In the genomic region with DNA sequence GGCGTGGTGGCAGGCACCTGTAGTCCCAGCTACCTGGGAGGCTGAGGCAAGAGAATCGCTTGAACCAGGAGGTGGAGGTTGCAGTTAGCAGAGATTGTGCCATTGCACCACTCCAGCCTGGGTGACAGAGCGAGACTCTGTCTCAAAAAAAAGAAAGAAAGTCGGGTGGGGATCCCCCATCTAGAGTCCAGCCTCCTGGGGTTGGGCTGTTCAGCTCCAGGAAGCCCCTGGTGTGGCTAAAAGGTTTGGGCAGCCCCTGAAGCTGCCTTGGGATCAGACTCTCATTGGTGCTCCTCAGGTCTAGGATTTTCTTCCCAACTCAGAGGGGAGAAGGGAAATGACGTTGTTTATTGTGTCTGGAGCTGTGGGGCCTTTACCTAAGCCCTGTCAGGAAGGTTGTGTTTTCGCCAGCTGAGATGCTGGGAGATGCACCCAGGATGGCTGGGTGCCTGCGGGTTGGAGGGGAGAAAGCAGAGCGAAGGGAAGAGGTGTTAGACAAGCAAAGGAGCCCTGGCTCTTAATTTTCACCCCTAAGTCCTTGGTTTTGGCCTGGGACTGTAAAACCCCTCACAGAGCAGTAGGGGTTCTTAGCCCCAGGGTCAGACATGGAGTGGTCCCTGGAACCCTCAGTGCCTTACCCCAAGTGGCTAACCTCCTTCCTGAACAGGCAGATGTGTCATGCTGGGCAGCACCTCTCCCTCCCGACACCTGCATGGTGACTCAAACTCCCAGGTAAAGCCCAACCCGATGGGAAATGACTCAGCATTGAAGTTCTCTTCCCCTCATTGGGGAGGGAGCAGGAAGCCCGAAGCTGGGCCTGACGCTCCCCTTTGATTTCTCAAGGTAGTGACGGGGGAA, we compare ENCODE assay signal across 1 cellular context.
A peak's percentile ranks its signal among the peaks of the same experiment; 100 is the strongest.
TF ChIP-seq lines count a peak whose summit lies in the region.

No MANE protein-coding gene starts in this region.

TF ChIP-seq in K562, 482 proteins besides CTCF, POLR2A, EP300 and RAD21 (continued from another document and continues in another):
- TF ChIP-seq, protein P1, sequence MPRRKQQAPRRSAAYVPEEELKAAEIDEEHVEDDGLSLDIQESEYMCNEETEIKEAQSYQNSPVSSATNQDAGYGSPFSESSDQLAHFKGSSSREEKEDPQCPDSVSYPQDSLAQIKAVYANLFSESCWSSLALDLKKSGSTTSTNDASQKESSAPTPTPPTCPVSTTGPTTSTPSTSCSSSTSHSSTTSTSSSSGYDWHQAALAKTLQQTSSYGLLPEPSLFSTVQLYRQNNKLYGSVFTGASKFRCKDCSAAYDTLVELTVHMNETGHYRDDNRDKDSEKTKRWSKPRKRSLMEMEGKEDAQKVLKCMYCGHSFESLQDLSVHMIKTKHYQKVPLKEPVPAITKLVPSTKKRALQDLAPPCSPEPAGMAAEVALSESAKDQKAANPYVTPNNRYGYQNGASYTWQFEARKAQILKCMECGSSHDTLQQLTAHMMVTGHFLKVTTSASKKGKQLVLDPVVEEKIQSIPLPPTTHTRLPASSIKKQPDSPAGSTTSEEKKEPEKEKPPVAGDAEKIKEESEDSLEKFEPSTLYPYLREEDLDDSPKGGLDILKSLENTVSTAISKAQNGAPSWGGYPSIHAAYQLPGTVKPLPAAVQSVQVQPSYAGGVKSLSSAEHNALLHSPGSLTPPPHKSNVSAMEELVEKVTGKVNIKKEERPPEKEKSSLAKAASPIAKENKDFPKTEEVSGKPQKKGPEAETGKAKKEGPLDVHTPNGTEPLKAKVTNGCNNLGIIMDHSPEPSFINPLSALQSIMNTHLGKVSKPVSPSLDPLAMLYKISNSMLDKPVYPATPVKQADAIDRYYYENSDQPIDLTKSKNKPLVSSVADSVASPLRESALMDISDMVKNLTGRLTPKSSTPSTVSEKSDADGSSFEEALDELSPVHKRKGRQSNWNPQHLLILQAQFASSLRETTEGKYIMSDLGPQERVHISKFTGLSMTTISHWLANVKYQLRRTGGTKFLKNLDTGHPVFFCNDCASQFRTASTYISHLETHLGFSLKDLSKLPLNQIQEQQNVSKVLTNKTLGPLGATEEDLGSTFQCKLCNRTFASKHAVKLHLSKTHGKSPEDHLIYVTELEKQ (CRISPR knock-in tag; IDR thresholded peaks at IDR 0.05): no peak
- TF ChIP-seq ZNF224 (CRISPR knock-in tag; IDR thresholded peaks at IDR 0.05) (0 out of 2 replicates have a peak, but pooled peaks have one; percentile 20), L3MBTL2 (IDR thresholded peaks at IDR 0.05) (peak; percentile 38; the same call in 1 of the 2 replicates), ZNF75A (CRISPR knock-in tag; IDR thresholded peaks at IDR 0.05) (no peak), CBFB (CRISPR knock-in tag; IDR thresholded peaks at IDR 0.05) (no peak), JUND (IDR thresholded peaks at IDR 0.05; ENCODE audit: borderline replicate concordance, low read depth, low read length) (peak; percentile 89), JUND (tag; IDR thresholded peaks at IDR 0.05; ENCODE audit: borderline replicate concordance, low read depth, low read length) (peak; percentile 87; the same call in 2 of the 3 replicates), CREM (IDR thresholded peaks at IDR 0.05; ENCODE audit: low read depth) (0 out of 2 replicates have a peak, but pooled peaks have one; percentile 18), ZFX (CRISPR knock-in tag; IDR thresholded peaks at IDR 0.05) (peak; percentile 55; the same call in 1 of the 2 replicates), RCOR1 (IDR thresholded peaks at IDR 0.05; ENCODE audit: borderline replicate concordance in 1 of 2, low read depth in 2 of 2, low read length in 2 of 2) (peak in 1 of 2 experiments; percentile 63; a peak in 1 of 4 replicates), ZBTB7A (IDR thresholded peaks at IDR 0.05; ENCODE audit: borderline replicate concordance, control insufficient read depth, low read depth, low read length) (peak; percentile 40; the same call in 1 of the 2 replicates), MAZ (CRISPR knock-in tag; conservative IDR thresholded peaks at IDR 0.05 in 1 of 2, IDR thresholded peaks at IDR 0.05 in 1 of 2) (peak in 1 of 2 experiments; percentile 61; a peak in 1 of 4 replicates), CBFA2T3 (IDR thresholded peaks at IDR 0.05) (peak; percentile 31), KAT8 (IDR thresholded peaks at IDR 0.05; ENCODE audit: low read depth) (no peak), SMARCE1 (IDR thresholded peaks at IDR 0.05) (peak; percentile 77), TAL1 (IDR thresholded peaks at IDR 0.05) (0 out of 2 replicates have a peak, but pooled peaks have one; percentile 5), HDAC2 (IDR thresholded peaks at IDR 0.05) (peak; percentile 61; the same call in 1 of the 2 replicates), KLF16 (IDR thresholded peaks at IDR 0.05) (no peak), ETV5 (CRISPR knock-in tag; IDR thresholded peaks at IDR 0.05; ENCODE audit: low read depth) (no peak), FOXJ2 (tag; IDR thresholded peaks at IDR 0.05) (no peak), ZNF175 (CRISPR knock-in tag; IDR thresholded peaks at IDR 0.05; ENCODE audit: low read depth) (no peak), C11orf30 (IDR thresholded peaks at IDR 0.05; ENCODE audit: low read depth) (peak; percentile 93), ZNF316 (IDR thresholded peaks at IDR 0.05) (peak; percentile 93), MIER1 (IDR thresholded peaks at IDR 0.05; ENCODE audit: low read depth) (no peak), NR2C1 (IDR thresholded peaks at IDR 0.05) (no peak), NR2C1 (tag; IDR thresholded peaks at IDR 0.05) (no peak), ZNF232 (CRISPR knock-in tag; IDR thresholded peaks at IDR 0.05) (no peak), HDAC1 (IDR thresholded peaks at IDR 0.05) (peak in 1 of 2 experiments; percentile 61; a peak in 1 of 4 replicates), NFE2L1 (tag; IDR thresholded peaks at IDR 0.05; ENCODE audit: borderline replicate concordance, low read depth) (peak; percentile 23; the same call in 1 of the 2 replicates), NFE2 (IDR thresholded peaks at IDR 0.05; ENCODE audit: low read depth) (peak; percentile 98), MAFF (IDR thresholded peaks at IDR 0.05; ENCODE audit: low read length) (peak; percentile 76), EGR1 (conservative IDR thresholded peaks at IDR 0.05) (no peak), RBFOX2 (IDR thresholded peaks at IDR 0.05; ENCODE audit: low read depth, low read length) (0 out of 2 replicates have a peak, but pooled peaks have one; percentile 30), MCM3 (IDR thresholded peaks at IDR 0.05) (no peak), HDGF (IDR thresholded peaks at IDR 0.05) (0 out of 2 replicates have a peak, but pooled peaks have one; percentile 25), MAFK (IDR thresholded peaks at IDR 0.05; ENCODE audit: low read length) (peak; percentile 81), SMARCC2 (IDR thresholded peaks at IDR 0.05; ENCODE audit: low read depth) (peak; percentile 82; the same call in 1 of the 2 replicates), GATAD2A (IDR thresholded peaks at IDR 0.05) (peak; percentile 58; the same call in 1 of the 2 replicates)
- TF ChIP-seq, protein P2, sequence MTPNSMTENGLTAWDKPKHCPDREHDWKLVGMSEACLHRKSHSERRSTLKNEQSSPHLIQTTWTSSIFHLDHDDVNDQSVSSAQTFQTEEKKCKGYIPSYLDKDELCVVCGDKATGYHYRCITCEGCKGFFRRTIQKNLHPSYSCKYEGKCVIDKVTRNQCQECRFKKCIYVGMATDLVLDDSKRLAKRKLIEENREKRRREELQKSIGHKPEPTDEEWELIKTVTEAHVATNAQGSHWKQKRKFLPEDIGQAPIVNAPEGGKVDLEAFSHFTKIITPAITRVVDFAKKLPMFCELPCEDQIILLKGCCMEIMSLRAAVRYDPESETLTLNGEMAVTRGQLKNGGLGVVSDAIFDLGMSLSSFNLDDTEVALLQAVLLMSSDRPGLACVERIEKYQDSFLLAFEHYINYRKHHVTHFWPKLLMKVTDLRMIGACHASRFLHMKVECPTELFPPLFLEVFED (CRISPR knock-in tag; conservative IDR thresholded peaks at IDR 0.05): no peak
- TF ChIP-seq, protein P3, sequence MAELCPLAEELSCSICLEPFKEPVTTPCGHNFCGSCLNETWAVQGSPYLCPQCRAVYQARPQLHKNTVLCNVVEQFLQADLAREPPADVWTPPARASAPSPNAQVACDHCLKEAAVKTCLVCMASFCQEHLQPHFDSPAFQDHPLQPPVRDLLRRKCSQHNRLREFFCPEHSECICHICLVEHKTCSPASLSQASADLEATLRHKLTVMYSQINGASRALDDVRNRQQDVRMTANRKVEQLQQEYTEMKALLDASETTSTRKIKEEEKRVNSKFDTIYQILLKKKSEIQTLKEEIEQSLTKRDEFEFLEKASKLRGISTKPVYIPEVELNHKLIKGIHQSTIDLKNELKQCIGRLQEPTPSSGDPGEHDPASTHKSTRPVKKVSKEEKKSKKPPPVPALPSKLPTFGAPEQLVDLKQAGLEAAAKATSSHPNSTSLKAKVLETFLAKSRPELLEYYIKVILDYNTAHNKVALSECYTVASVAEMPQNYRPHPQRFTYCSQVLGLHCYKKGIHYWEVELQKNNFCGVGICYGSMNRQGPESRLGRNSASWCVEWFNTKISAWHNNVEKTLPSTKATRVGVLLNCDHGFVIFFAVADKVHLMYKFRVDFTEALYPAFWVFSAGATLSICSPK (IDR thresholded peaks at IDR 0.05; ENCODE audit: borderline replicate concordance): peak; percentile 59; the same call in 1 of the 2 replicates
- TF ChIP-seq, protein P4, sequence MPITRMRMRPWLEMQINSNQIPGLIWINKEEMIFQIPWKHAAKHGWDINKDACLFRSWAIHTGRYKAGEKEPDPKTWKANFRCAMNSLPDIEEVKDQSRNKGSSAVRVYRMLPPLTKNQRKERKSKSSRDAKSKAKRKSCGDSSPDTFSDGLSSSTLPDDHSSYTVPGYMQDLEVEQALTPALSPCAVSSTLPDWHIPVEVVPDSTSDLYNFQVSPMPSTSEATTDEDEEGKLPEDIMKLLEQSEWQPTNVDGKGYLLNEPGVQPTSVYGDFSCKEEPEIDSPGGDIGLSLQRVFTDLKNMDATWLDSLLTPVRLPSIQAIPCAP (CRISPR knock-in tag; IDR thresholded peaks at IDR 0.05; ENCODE audit: borderline replicate concordance): no peak
- TF ChIP-seq, protein P5, sequence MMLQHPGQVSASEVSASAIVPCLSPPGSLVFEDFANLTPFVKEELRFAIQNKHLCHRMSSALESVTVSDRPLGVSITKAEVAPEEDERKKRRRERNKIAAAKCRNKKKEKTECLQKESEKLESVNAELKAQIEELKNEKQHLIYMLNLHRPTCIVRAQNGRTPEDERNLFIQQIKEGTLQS (IDR thresholded peaks at IDR 0.05): peak; percentile 92
- TF ChIP-seq, protein P5 (CRISPR knock-in tag; conservative IDR thresholded peaks at IDR 0.05): no peak
- TF ChIP-seq, protein P6, sequence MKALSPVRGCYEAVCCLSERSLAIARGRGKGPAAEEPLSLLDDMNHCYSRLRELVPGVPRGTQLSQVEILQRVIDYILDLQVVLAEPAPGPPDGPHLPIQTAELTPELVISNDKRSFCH (CRISPR knock-in tag; IDR thresholded peaks at IDR 0.05): no peak
- TF ChIP-seq, protein P6 (tag; IDR thresholded peaks at IDR 0.05): peak; percentile 43; the same call in 1 of the 2 replicates
- TF ChIP-seq, protein P7, sequence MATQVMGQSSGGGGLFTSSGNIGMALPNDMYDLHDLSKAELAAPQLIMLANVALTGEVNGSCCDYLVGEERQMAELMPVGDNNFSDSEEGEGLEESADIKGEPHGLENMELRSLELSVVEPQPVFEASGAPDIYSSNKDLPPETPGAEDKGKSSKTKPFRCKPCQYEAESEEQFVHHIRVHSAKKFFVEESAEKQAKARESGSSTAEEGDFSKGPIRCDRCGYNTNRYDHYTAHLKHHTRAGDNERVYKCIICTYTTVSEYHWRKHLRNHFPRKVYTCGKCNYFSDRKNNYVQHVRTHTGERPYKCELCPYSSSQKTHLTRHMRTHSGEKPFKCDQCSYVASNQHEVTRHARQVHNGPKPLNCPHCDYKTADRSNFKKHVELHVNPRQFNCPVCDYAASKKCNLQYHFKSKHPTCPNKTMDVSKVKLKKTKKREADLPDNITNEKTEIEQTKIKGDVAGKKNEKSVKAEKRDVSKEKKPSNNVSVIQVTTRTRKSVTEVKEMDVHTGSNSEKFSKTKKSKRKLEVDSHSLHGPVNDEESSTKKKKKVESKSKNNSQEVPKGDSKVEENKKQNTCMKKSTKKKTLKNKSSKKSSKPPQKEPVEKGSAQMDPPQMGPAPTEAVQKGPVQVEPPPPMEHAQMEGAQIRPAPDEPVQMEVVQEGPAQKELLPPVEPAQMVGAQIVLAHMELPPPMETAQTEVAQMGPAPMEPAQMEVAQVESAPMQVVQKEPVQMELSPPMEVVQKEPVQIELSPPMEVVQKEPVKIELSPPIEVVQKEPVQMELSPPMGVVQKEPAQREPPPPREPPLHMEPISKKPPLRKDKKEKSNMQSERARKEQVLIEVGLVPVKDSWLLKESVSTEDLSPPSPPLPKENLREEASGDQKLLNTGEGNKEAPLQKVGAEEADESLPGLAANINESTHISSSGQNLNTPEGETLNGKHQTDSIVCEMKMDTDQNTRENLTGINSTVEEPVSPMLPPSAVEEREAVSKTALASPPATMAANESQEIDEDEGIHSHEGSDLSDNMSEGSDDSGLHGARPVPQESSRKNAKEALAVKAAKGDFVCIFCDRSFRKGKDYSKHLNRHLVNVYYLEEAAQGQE (CRISPR knock-in tag; IDR thresholded peaks at IDR 0.05; ENCODE audit: low read depth): no peak
- TF ChIP-seq, protein P8, sequence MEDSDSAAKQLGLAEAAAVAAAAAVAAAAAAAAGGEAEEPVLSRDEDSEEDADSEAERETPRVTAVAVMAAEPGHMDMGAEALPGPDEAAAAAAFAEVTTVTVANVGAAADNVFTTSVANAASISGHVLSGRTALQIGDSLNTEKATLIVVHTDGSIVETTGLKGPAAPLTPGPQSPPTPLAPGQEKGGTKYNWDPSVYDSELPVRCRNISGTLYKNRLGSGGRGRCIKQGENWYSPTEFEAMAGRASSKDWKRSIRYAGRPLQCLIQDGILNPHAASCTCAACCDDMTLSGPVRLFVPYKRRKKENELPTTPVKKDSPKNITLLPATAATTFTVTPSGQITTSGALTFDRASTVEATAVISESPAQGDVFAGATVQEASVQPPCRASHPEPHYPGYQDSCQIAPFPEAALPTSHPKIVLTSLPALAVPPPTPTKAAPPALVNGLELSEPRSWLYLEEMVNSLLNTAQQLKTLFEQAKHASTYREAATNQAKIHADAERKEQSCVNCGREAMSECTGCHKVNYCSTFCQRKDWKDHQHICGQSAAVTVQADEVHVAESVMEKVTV (CRISPR knock-in tag; IDR thresholded peaks at IDR 0.05): no peak
- TF ChIP-seq, protein P9, sequence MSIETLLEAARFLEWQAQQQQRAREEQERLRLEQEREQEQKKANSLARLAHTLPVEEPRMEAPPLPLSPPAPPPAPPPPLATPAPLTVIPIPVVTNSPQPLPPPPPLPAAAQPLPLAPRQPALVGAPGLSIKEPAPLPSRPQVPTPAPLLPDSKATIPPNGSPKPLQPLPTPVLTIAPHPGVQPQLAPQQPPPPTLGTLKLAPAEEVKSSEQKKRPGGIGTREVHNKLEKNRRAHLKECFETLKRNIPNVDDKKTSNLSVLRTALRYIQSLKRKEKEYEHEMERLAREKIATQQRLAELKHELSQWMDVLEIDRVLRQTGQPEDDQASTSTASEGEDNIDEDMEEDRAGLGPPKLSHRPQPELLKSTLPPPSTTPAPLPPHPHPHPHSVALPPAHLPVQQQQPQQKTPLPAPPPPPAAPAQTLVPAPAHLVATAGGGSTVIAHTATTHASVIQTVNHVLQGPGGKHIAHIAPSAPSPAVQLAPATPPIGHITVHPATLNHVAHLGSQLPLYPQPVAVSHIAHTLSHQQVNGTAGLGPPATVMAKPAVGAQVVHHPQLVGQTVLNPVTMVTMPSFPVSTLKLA (conservative IDR thresholded peaks at IDR 0.05): no peak
